Comparison of ENCODE assay signal across 18 cellular contexts in the genomic region with DNA sequence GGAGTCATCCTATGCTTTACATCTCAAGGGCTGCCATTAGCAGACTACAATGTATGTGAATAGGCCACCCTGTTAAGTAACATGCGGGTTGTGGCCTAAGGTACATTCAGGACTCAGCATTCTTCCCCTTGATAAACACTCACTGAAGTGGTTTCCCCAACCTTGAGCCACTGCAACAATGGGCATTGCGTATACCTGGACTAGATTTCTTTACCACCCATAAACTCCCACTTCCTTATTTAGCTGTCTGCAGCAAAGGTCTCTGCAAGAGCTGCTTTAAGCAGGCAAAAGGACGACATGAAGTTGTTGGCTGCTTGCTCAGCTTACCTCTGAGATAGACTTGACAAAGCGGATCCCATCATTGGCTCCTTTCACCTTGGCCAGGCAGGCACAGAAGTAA. TPM values are rescaled to one million over a fixed set of nuclear protein-coding genes. Genes with fewer than 3 reads are reported as not detected.
DNase-seq lines count a peak whose midpoint lies in the region; ATAC-seq, FAIRE-seq and TF ChIP-seq lines count a peak whose summit lies in the region.
"Had no signal": no experiment of that assay in that cellular context is flagged by ENCODE, and none has a peak within 500 bp of the region (broad histone marks: within the 10 kb centered on the region; RNA-seq: fewer than 3 reads in every experiment).

No MANE protein-coding gene starts in this region.

- ATAC-seq in HG02938 (IDR thresholded peaks at IDR 0.05; ENCODE audit: unreplicated experiment), result no peak
- ATAC-seq: right cardiac atrium had no signal

- no peak for TF ChIP-seq POLR2A in GM12891 (IDR thresholded peaks at IDR 0.05; ENCODE audit: low read depth, low read length)

- DNase-seq in GM12891 (ENCODE audit: insufficient read length, low spot score) (no peak), MV-4-11 (lab: John Stamatoyannopoulos, UW) (peak; percentile 5), small intestine (no peak), cerebellum (ENCODE audit: low spot score) (no peak), NCI-H2107 treated with DMSO at 0.1 percent for 48 hours (lab: John Stamatoyannopoulos, UW; ENCODE audit: unreplicated experiment) (no peak)
- no peak for DNase-seq in activated T-helper 2 cell treated with anti-CD3 and anti-CD28 coated beads, Interferon-gamma antibody, Interleukin-2, Interleukin-4, amounts not matched to agents 10 μg/mL and 5 μg/mL and 100 μg/mL, durations not matched to agents 14 hours and 24 hours and 36 hours (ENCODE audit: low spot score)
- DNase-seq: activated CD4-positive, CD25-positive, alpha-beta regulatory T cell treated with anti-CD3 and anti-CD28 coated beads, Interleukin-2, amount 50 U/mL, for 72 hours; activated naive CD4-positive, alpha-beta T cell; head of caudate nucleus; HFFc6; NCI-H510A treated with DMSO at 0.1 percent for 48 hours; right cardiac atrium; SHP77 had no signal

- H3K27me3 ChIP-seq in small intestine (ENCODE audit: control insufficient read depth in 2 of 2, insufficient read depth in 2 of 2, low read length in 2 of 2), result no peaks in the 10 kb centered on the region

- H3K4me3 Mint-ChIP-seq in activated T-helper 2 cell treated with anti-CD3 and anti-CD28 coated beads, Interferon-gamma antibody, Interleukin-2, Interleukin-4, amounts not matched to agents 10 μg/mL and 5 μg/mL and 100 μg/mL, durations not matched to agents 14 hours and 24 hours and 36 hours (ENCODE audit: low read depth), result peak overlapping the region; percentile 42
- H3K4me3 Mint-ChIP-seq: CD14-positive monocyte, HFFc6, nephron had no signal

- intact Hi-C loops in activated T-helper 2 cell treated with anti-CD3 and anti-CD28 coated beads, Interferon-gamma antibody, Interleukin-2, Interleukin-4, amounts not matched to agents 10 μg/mL and 5 μg/mL and 100 μg/mL, durations not matched to agents 14 hours and 24 hours and 36 hours (cut with micrococcal nuclease), result loop anchor here (5.0 kb wide), 1 partner anchor 287 kb away; no protein-coding TSS in a partner anchor

- 82 to 86% (median 85%) methylated on average over 4 of the region's 4 CpGs for WGBS in small intestine, 3 donors

- no peak overlapping the region for H3K4me3 ChIP-seq in small intestine (ENCODE audit: low read depth in 1 of 2, low read length in 2 of 2)

- H3K9me3 ChIP-seq in small intestine (ENCODE audit: control insufficient read depth, low read depth), result no peaks in the 10 kb centered on the region

- peaks cover 12 to 15% of the 10 kb centered on the region in 2 donors for H3K36me3 ChIP-seq in small intestine (ENCODE audit: control insufficient read depth in 2 of 2, insufficient read depth in 2 of 2, low read length in 2 of 2)

- FAIRE-seq in GM12891 (lab: Jason Lieb, UNC) (peak; percentile 86), small intestine (lab: Jason Lieb, UNC) (no peak)
- FAIRE-seq: G401.6 had no signal

- peak overlapping the region; percentile 50 to 76 for H3K27ac ChIP-seq in small intestine (ENCODE audit: low read depth in 1 of 2, low read length in 1 of 2)

- peaks cover 0 to 7% of the 10 kb centered on the region in 2 donors for H3K4me1 ChIP-seq in small intestine (ENCODE audit: control insufficient read depth in 2 of 2, insufficient read depth in 1 of 2, low read depth in 1 of 2, low read length in 1 of 2)

- H3K36me3 Mint-ChIP-seq in activated T-helper 2 cell treated with anti-CD3 and anti-CD28 coated beads, Interferon-gamma antibody, Interleukin-2, Interleukin-4, amounts not matched to agents 10 μg/mL and 5 μg/mL and 100 μg/mL, durations not matched to agents 14 hours and 24 hours and 36 hours (ENCODE audit: low read depth), result peaks cover 92% of the 10 kb centered on the region

- H3K27me3 Mint-ChIP-seq in activated T-helper 2 cell treated with anti-CD3 and anti-CD28 coated beads, Interferon-gamma antibody, Interleukin-2, Interleukin-4, amounts not matched to agents 10 μg/mL and 5 μg/mL and 100 μg/mL, durations not matched to agents 14 hours and 24 hours and 36 hours (ENCODE audit: low read depth), result no peaks in the 10 kb centered on the region

- peak overlapping the region; percentile 70 for H3K27ac Mint-ChIP-seq in activated T-helper 2 cell treated with anti-CD3 and anti-CD28 coated beads, Interferon-gamma antibody, Interleukin-2, Interleukin-4, amounts not matched to agents 10 μg/mL and 5 μg/mL and 100 μg/mL, durations not matched to agents 14 hours and 24 hours and 36 hours
- H3K27ac Mint-ChIP-seq: HFFc6, nephron had no signal

- peaks cover 66% of the 10 kb centered on the region for H3K4me1 Mint-ChIP-seq in activated T-helper 2 cell treated with anti-CD3 and anti-CD28 coated beads, Interferon-gamma antibody, Interleukin-2, Interleukin-4, amounts not matched to agents 10 μg/mL and 5 μg/mL and 100 μg/mL, durations not matched to agents 14 hours and 24 hours and 36 hours (ENCODE audit: low read depth)

- H3K9me3 Mint-ChIP-seq in activated T-helper 2 cell treated with anti-CD3 and anti-CD28 coated beads, Interferon-gamma antibody, Interleukin-2, Interleukin-4, amounts not matched to agents 10 μg/mL and 5 μg/mL and 100 μg/mL, durations not matched to agents 14 hours and 24 hours and 36 hours, result peaks cover 4% of the 10 kb centered on the region
- H3K9me3 Mint-ChIP-seq: HFFc6, nephron had no signal

TF ChIP-seq in GM12891, 5 proteins besides CTCF, POLR2A, EP300 and RAD21:
- no peak for TF ChIP-seq TAF1 (IDR thresholded peaks at IDR 0.05; ENCODE audit: low read depth, low read length)
- peak; percentile 97 for TF ChIP-seq SPI1 (IDR thresholded peaks at IDR 0.05; ENCODE audit: low read depth, low read length)

RNA-seq across cellular contexts. Expression of gene FYCO1, which starts 16.2 kb away (rescaled TPM):
- 4.2 TPM for polyA plus RNA-seq in GM12891 (2012; ENCODE audit: low read depth, missing spikeins)
- total RNA-seq in activated T-helper 2 cell treated with anti-CD3 and anti-CD28 coated beads, Interferon-gamma antibody, Interleukin-2, Interleukin-4, amounts not matched to agents 10 μg/mL and 5 μg/mL and 100 μg/mL, durations not matched to agents 14 hours and 24 hours and 36 hours, result 19.6 and 20.2 TPM in 2 replicates
- polyA plus RNA-seq in small intestine, result 1 to 10 TPM; 6.5 to 9.6 (median 8.3) TPM
- total RNA-seq in cerebellum, result 4.7 TPM

RNA-seq across cellular contexts. Expression of gene CXCR6, which starts 36.1 kb away (rescaled TPM):
- 0.26 TPM for polyA plus RNA-seq in GM12891 (2012; ENCODE audit: low read depth, missing spikeins)
- 9.3 and 10.7 TPM in 2 replicates for total RNA-seq in activated T-helper 2 cell treated with anti-CD3 and anti-CD28 coated beads, Interferon-gamma antibody, Interleukin-2, Interleukin-4, amounts not matched to agents 10 μg/mL and 5 μg/mL and 100 μg/mL, durations not matched to agents 14 hours and 24 hours and 36 hours
- 1 to 10 TPM in 2 of 3 donors, under 1 TPM in 1; 0.45 to 2.7 (median 2.2) TPM for polyA plus RNA-seq in small intestine
- total RNA-seq in cerebellum, result not detected
- total RNA-seq: epithelial cell of proximal tubule, HFFc6 had no signal

RNA-seq across cellular contexts. Expression of gene XCR1, which starts 47.9 kb away (rescaled TPM):
- 0.10 TPM for polyA plus RNA-seq in GM12891 (2012; ENCODE audit: low read depth, missing spikeins)
- 0.05 and 0.07 TPM in 2 replicates for total RNA-seq in activated T-helper 2 cell treated with anti-CD3 and anti-CD28 coated beads, Interferon-gamma antibody, Interleukin-2, Interleukin-4, amounts not matched to agents 10 μg/mL and 5 μg/mL and 100 μg/mL, durations not matched to agents 14 hours and 24 hours and 36 hours
- polyA plus RNA-seq in small intestine, result under 1 TPM in 2 of 3 donors, not detected in 1; under 0.01 to 0.13 TPM
- not detected for total RNA-seq in cerebellum
- total RNA-seq: epithelial cell of proximal tubule, HFFc6 had no signal
- polyA plus RNA-seq: right cardiac atrium had no signal

Comparison
In these comparisons a context has a peak if more than half of its experiments do, and no peak if none do; other contexts are left out.
1. RNA of gene CXCR6, which starts 36.1 kb away (total RNA-seq): 9.3 to 10.7 TPM in activated T-helper 2 cell treated with anti-CD3 and anti-CD28 coated beads, Interferon-gamma antibody, Interleukin-2, Interleukin-4, amounts not matched to agents 10 μg/mL and 5 μg/mL and 100 μg/mL, durations not matched to agents 14 hours and 24 hours and 36 hours; not detected in cerebellum (single experiment); every median in the first group is over 10 times any median in the second.